Comparison of ENCODE assay signal across 11 cellular contexts in genomic region chr6:53310751-53311585, GRCh38. TPM values are rescaled to one million over a fixed set of nuclear protein-coding genes. Genes with fewer than 3 reads are reported as not detected.
DNase-seq lines count a peak whose midpoint lies in the region; ATAC-seq and TF ChIP-seq lines count a peak whose summit lies in the region.
"Had no signal": no experiment of that assay in that cellular context is flagged by ENCODE, and none has a peak within 500 bp of the region (broad histone marks: within the 10 kb centered on the region; RNA-seq: fewer than 3 reads in every experiment).

No MANE protein-coding gene starts in this region.

- CTCF ChIA-PET in CD4-positive, alpha-beta T cell (lab: Charles Lee) = interaction anchor here (0.9 to 1.0 kb wide), 2 partner anchors 37 to 173 kb away, joined by 3 read pairs; no protein-coding TSS in a partner anchor
- CTCF ChIA-PET in IMR-90 (lab: Yijun Ruan, JAX) (no interaction called here), WTC11 (lab: Charles Lee) (interaction anchor here (1.2 to 1.5 kb wide), 2 partner anchors 53 to 126 kb away, joined by 3 read pairs; no protein-coding TSS in a partner anchor)

- peaks cover 33 to 84% of the 10 kb centered on the region in 2 experiments for H3K79me1 ChIP-seq in IMR-90 (ENCODE audit: low read depth in 1 of 2, low read length in 2 of 2)

- peaks cover 13% of the 10 kb centered on the region for H3K9me1 ChIP-seq in IMR-90 (ENCODE audit: insufficient read depth, low read length)

- H3K36me3 ChIP-seq in IMR-90 (ENCODE audit: control insufficient read depth, insufficient read depth, low read length) (no peaks in the 10 kb centered on the region), lower lobe of right lung (no peaks in the 10 kb centered on the region), suprapubic skin (no peaks in the 10 kb centered on the region)

- in situ Hi-C loops in IMR-90 (cut with MboI; ENCODE audit: low sequenced_read_pairs) = no loop called here

- no peak overlapping the region for H2BK15ac ChIP-seq in IMR-90 (ENCODE audit: low read depth, low read length)

- no peak overlapping the region for H3K18ac ChIP-seq in IMR-90 (ENCODE audit: low read depth, low read length)

- no peak for TF ChIP-seq CTCF in CD4-positive, alpha-beta T cell (IDR thresholded peaks at IDR 0.05)
- TF ChIP-seq CTCF in IMR-90 (conservative IDR thresholded peaks at IDR 0.05; ENCODE audit: low read depth, low read length) (no peak), WTC11 (IDR thresholded peaks at IDR 0.05) (no peak), lower lobe of right lung (IDR thresholded peaks at IDR 0.05) (no peak), suprapubic skin (IDR thresholded peaks at IDR 0.05) (no peak)

- H3K4me1 ChIP-seq in IMR-90 (ENCODE audit: control insufficient read depth, insufficient read depth, low read length) (peaks cover 7% of the 10 kb centered on the region), lower lobe of right lung (peaks cover 35% of the 10 kb centered on the region), suprapubic skin (peaks cover 34% of the 10 kb centered on the region)

- H4K91ac ChIP-seq in IMR-90 (ENCODE audit: insufficient read depth, low read depth, low read length) = no peak overlapping the region

- TF ChIP-seq POLR2A in IMR-90 (IDR thresholded peaks at IDR 0.05; ENCODE audit: low read depth, low read length) = no peak
- TF ChIP-seq POLR2A in suprapubic skin (IDR thresholded peaks at IDR 0.05) = no peak

- H4K20me1 ChIP-seq in IMR-90 (ENCODE audit: insufficient read depth, low read length) = peaks cover 12% of the 10 kb centered on the region

- TF ChIP-seq EP300 in suprapubic skin (IDR thresholded peaks at IDR 0.05) = no peak

- H3K56ac ChIP-seq in IMR-90 (ENCODE audit: extremely low read depth, insufficient read depth, low read length) = no peak overlapping the region

- no peak overlapping the region for H2AFZ ChIP-seq in IMR-90 (replicated peaks; ENCODE audit: low read length, poor library complexity)

- H4K8ac ChIP-seq in IMR-90 (ENCODE audit: low read depth in 2 of 2, low read length in 2 of 2) = no peak overlapping the region

- H3K27me3 ChIP-seq in CD4-positive, alpha-beta T cell (ENCODE audit: control insufficient read depth, insufficient read depth, low read length) = no peaks in the 10 kb centered on the region
- no peaks in the 10 kb centered on the region for H3K27me3 ChIP-seq in IMR-90 (ENCODE audit: control insufficient read depth, insufficient read depth, low read length)
- no peaks in the 10 kb centered on the region for H3K27me3 ChIP-seq in lower lobe of right lung (ENCODE audit: low read depth)
- no peaks in the 10 kb centered on the region for H3K27me3 ChIP-seq in suprapubic skin
- H3K27me3 ChIP-seq: foreskin keratinocyte had no signal

- no peak overlapping the region for H2BK20ac ChIP-seq in IMR-90 (ENCODE audit: low read depth, low read length)

- no peak overlapping the region for H3K4me3 ChIP-seq in IMR-90 (ENCODE audit: insufficient read depth, low read depth, low read length)
- no peak overlapping the region for H3K4me3 ChIP-seq in lower lobe of right lung
- H3K4me3 ChIP-seq in suprapubic skin = no peak overlapping the region

- no peaks in the 10 kb centered on the region for H3K9me3 Mint-ChIP-seq in CD4-positive, alpha-beta T cell
- peaks cover 21% of the 10 kb centered on the region for H3K9me3 Mint-ChIP-seq in WTC11

- H3K27ac Mint-ChIP-seq in CD4-positive, alpha-beta T cell = peak overlapping the region; percentile 69
- peak overlapping the region; percentile 19; the same call in 1 of the 2 replicates for H3K27ac Mint-ChIP-seq in WTC11

- peaks cover 96% of the 10 kb centered on the region for H3K4me1 Mint-ChIP-seq in CD4-positive, alpha-beta T cell (ENCODE audit: low read depth)
- H3K4me1 Mint-ChIP-seq in WTC11 = peaks cover 47% of the 10 kb centered on the region

- no peaks in the 10 kb centered on the region for H3K9me3 ChIP-seq in CD4-positive, alpha-beta T cell (ENCODE audit: control insufficient read depth, low read length)
- H3K9me3 ChIP-seq in IMR-90 (ENCODE audit: control insufficient read depth, insufficient read depth, low read length) = no peaks in the 10 kb centered on the region
- no peaks in the 10 kb centered on the region for H3K9me3 ChIP-seq in lower lobe of right lung
- no peaks in the 10 kb centered on the region for H3K9me3 ChIP-seq in suprapubic skin

- DNase-seq in CD4-positive, alpha-beta T cell = no peak
- DNase-seq in IMR-90 (no peak), WTC11 (ENCODE audit: low spot score) (no peak), lower lobe of right lung (no peak), suprapubic skin (ENCODE audit: low spot score in 2 of 2) (no peak), GOT3 (lab: John Stamatoyannopoulos, UW) (no peak)
- DNase-seq: foreskin keratinocyte, left colon, PC-3 had no signal

- no CpG with 5 or more reads among the region's 6 CpGs for WGBS in IMR-90 (ENCODE audit: extremely low coverage in 2 of 2, insufficient read length in 1 of 2), 2 experiments
- WGBS in suprapubic skin = 78% methylated on average over 6 of the region's 6 CpGs

- H3K27ac ChIP-seq in CD4-positive, alpha-beta T cell (ENCODE audit: low read depth, low read length) = no peak overlapping the region
- no peak overlapping the region for H3K27ac ChIP-seq in IMR-90 (ENCODE audit: insufficient read depth, low read length)
- H3K27ac ChIP-seq in lower lobe of right lung = peak overlapping the region; percentile 12
- no peak overlapping the region for H3K27ac ChIP-seq in suprapubic skin
- H3K27ac ChIP-seq: foreskin keratinocyte had no signal

- 0 out of 2 replicates have a peak overlapping the region, but pooled peaks have one; percentile 3 for H3K23ac ChIP-seq in IMR-90 (ENCODE audit: low read depth, low read length)

- no peak overlapping the region for H3K4me2 ChIP-seq in IMR-90 (ENCODE audit: low read depth, low read length)

- H2BK5ac ChIP-seq in IMR-90 (ENCODE audit: low read depth, low read length, poor library complexity, severe bottlenecking) = no peak overlapping the region

- no peak for ATAC-seq in CD4-positive, alpha-beta T cell (ENCODE audit: poor library complexity)
- no peak for ATAC-seq in IMR-90 (ENCODE audit: low read depth)
- ATAC-seq in WTC11 = no peak
- ATAC-seq in lower lobe of right lung = no peak
- ATAC-seq in HG03175 (IDR thresholded peaks at IDR 0.05; ENCODE audit: unreplicated experiment) = no peak
- no peak for ATAC-seq in HG03097 (IDR thresholded peaks at IDR 0.05; ENCODE audit: low FRiP score, unreplicated experiment)
- ATAC-seq: foreskin keratinocyte, left colon, PC-3 had no signal

- H3K4ac ChIP-seq in IMR-90 (ENCODE audit: low read depth, low read length) = no peak overlapping the region

- H2AK9ac ChIP-seq in IMR-90 (replicated peaks; ENCODE audit: low read depth, low read length, poor library complexity) = no peak overlapping the region

- H4K5ac ChIP-seq in IMR-90 (ENCODE audit: low read depth, low read length) = no peak overlapping the region

- BruUV-seq in IMR-90 (replicated peaks; lab: Mats Ljungman, UMichigan) = no TSS peak

- H2BK120ac ChIP-seq in IMR-90 (ENCODE audit: low read depth, low read length) = no peak overlapping the region

- no peak for TF ChIP-seq RAD21 in IMR-90 (IDR thresholded peaks at IDR 0.05; ENCODE audit: low read length)

- peaks cover 4% of the 10 kb centered on the region for H3K36me3 Mint-ChIP-seq in CD4-positive, alpha-beta T cell (ENCODE audit: low read depth)
- peaks cover 21% of the 10 kb centered on the region for H3K36me3 Mint-ChIP-seq in WTC11

- H3K14ac ChIP-seq in IMR-90 (replicated peaks; ENCODE audit: low read depth, low read length) = no peak overlapping the region

- H3K27me3 Mint-ChIP-seq in CD4-positive, alpha-beta T cell = no peaks in the 10 kb centered on the region
- no peaks in the 10 kb centered on the region for H3K27me3 Mint-ChIP-seq in WTC11 (ENCODE audit: low read depth)

- dilution Hi-C loops in IMR-90 (cut with HindIII; ENCODE audit: low sequenced_read_pairs, unreplicated experiment) = no loop called here

- no peak overlapping the region for H2AK5ac ChIP-seq in IMR-90 (ENCODE audit: low read depth, low read length)

- H3K4me3 Mint-ChIP-seq in CD4-positive, alpha-beta T cell = peak overlapping the region; percentile 8
- H3K4me3 Mint-ChIP-seq in WTC11 = no peak overlapping the region

- POLR2A ChIA-PET in CD4-positive, alpha-beta T cell (lab: Charles Lee) = interaction anchor here (0.8 to 4.6 kb wide), 7 partner anchors 10 to 49 kb away, joined by 3 to 32 read pairs (median 8); partner anchors contain the start of gene ELOVL5
- POLR2A ChIA-PET in IMR-90 (lab: Charles Lee; ENCODE audit: unreplicated experiment) (no interaction called here), WTC11 (lab: Charles Lee) (no interaction called here)

- no peak overlapping the region for H3K9ac ChIP-seq in IMR-90 (ENCODE audit: low read depth, low read length)

- intact Hi-C loops in CD4-positive, alpha-beta T cell (cut with DNase I, micrococcal nuclease) = loop anchor here in 1 of 2 experiments (1.0 kb wide), 1 partner anchor 9 kb away; no protein-coding TSS in a partner anchor
- intact Hi-C loops in IMR-90 (cut with micrococcal nuclease) (no loop called here), lower lobe of right lung (cut with DNase I) (no loop called here)

TF ChIP-seq in IMR-90, 13 proteins besides CTCF, POLR2A, EP300 and RAD21 (continues in another document):
- TF ChIP-seq MAFK (IDR thresholded peaks at IDR 0.05; ENCODE audit: low read depth, low read length) = no peak
- no peak for TF ChIP-seq RFX5 (IDR thresholded peaks at IDR 0.05; ENCODE audit: low read depth, low read length)
- no peak for TF ChIP-seq FOS (IDR thresholded peaks at IDR 0.05; ENCODE audit: low read depth, low read length)
- TF ChIP-seq BHLHE40 (IDR thresholded peaks at IDR 0.05; ENCODE audit: low read depth, low read length) = no peak

TF ChIP-seq in WTC11, 78 proteins besides CTCF, POLR2A, EP300 and RAD21 (continues in another document):
- TF ChIP-seq GTF2I (CRISPR knock-in tag; conservative IDR thresholded peaks at IDR 0.05) (no peak), SOX15 (CRISPR knock-in tag; IDR thresholded peaks at IDR 0.05) (no peak), FOXK1 (CRISPR knock-in tag; IDR thresholded peaks at IDR 0.05) (no peak), ZNF423 (CRISPR knock-in tag; IDR thresholded peaks at IDR 0.05) (no peak)

RNA-seq across cellular contexts. Expression of gene ELOVL5, which starts 37.8 kb away (rescaled TPM):
- total RNA-seq in CD4-positive, alpha-beta T cell = 10 to 100 TPM; 78.0 to 86.8 TPM
- total RNA-seq in IMR-90 (2012; rRNA removed) (42.3 and 50.5 TPM in 2 replicates), WTC11 (2021) (122 to 139 TPM (median 137 TPM) in 3 replicates), lower lobe of right lung (72.4 TPM), suprapubic skin (10 to 100 TPM; 39.7 to 84.2 (median 57.4) TPM)
- polyA plus RNA-seq in IMR-90 (2012; rRNA removed) = 29.7 and 32.1 TPM in 2 replicates
- polyA plus RNA-seq in IMR-90 (2012; cell fraction: cytosol; rRNA removed) = 9.0 and 11.1 TPM in 2 replicates
- polyA plus RNA-seq in IMR-90 (2012; cell fraction: nucleus; rRNA removed; ENCODE audit: low replicate concordance) = 13.4 and 51.1 TPM in 2 replicates
